Comparison of ENCODE assay signal across 13 cellular contexts in the genomic region with DNA sequence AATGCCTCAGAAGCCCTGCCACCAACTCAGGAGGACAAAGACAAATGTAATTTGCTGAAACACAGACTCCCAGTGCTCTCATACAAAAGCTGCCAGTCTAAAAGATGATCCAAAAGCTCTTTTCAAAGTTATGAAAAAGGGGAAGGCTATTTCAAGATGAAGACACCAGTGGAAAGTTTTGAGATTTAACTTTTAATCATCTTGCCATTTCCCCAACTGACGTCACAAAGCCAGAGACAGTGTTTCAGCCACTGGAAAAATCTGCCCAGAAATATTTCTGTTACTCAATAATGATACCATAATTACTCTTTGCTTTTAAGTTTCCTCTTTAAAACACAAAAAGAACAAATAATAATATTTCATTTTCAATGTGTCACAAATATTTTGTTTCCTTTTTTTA. TPM values are rescaled to one million over a fixed set of nuclear protein-coding genes. Genes with fewer than 3 reads are reported as not detected.
A peak's percentile ranks its signal among the peaks of the same experiment; 100 is the strongest.
DNase-seq lines count a peak whose midpoint lies in the region; ATAC-seq, FAIRE-seq and TF ChIP-seq lines count a peak whose summit lies in the region.
"Had no signal": no experiment of that assay in that cellular context is flagged by ENCODE, and none has a peak within 500 bp of the region (broad histone marks: within the 10 kb centered on the region; RNA-seq: fewer than 3 reads in every experiment).

No MANE protein-coding gene starts in this region.

- FAIRE-seq in urothelium cell line (lab: Jason Lieb, UNC) = no peak

- no peak overlapping the region for H3K4me3 Mint-ChIP-seq in chondrocyte (ENCODE audit: unreplicated experiment)
- H3K4me3 Mint-ChIP-seq: activated CD4-positive, alpha-beta T cell treated with anti-CD3 and anti-CD28 coated beads, Interleukin-2, amount 10 ng/mL, durations not matched to agents 24 days and 14 days; B cell had no signal

- no peaks in the 10 kb centered on the region for H3K9me3 Mint-ChIP-seq in chondrocyte (ENCODE audit: low read depth)
- H3K9me3 Mint-ChIP-seq: activated CD4-positive, alpha-beta T cell treated with anti-CD3 and anti-CD28 coated beads, Interleukin-2, amount 10 ng/mL, durations not matched to agents 24 days and 14 days had no signal

- H3K27ac Mint-ChIP-seq in chondrocyte (ENCODE audit: unreplicated experiment) = peak overlapping the region; percentile 54
- H3K27ac Mint-ChIP-seq: activated CD4-positive, alpha-beta T cell treated with anti-CD3 and anti-CD28 coated beads, Interleukin-2, amount 10 ng/mL, durations not matched to agents 24 days and 14 days; B cell had no signal

- DNase-seq in right cardiac atrium = no peak
- no peak for DNase-seq in left ventricle myocardium superior
- no peak for DNase-seq in chondrocyte (ENCODE audit: low spot score)
- DNase-seq in myocyte (ENCODE audit: low read depth) = peak; percentile 32
- DNase-seq in ACHN = no peak
- DNase-seq in HPDE6-E6E7 (ENCODE audit: extremely low spot score) = no peak
- DNase-seq in urothelium cell line (ENCODE audit: low spot score) = no peak
- no peak for DNase-seq in NCI-H2029 treated with DMSO at 0.1 percent for 48 hours (lab: John Stamatoyannopoulos, UW)
- DNase-seq: activated CD4-positive, alpha-beta T cell treated with anti-CD3 and anti-CD28 coated beads, Interleukin-2, amount 10 ng/mL, durations not matched to agents 24 days and 14 days; activated naive CD4-positive, alpha-beta T cell; NCI-H1417; NCI-H774 had no signal

- intact Hi-C loops in right cardiac atrium (cut with DNase I) = no loop called here
- intact Hi-C loops in left ventricle myocardium superior (cut with micrococcal nuclease) = no loop called here

- no peaks in the 10 kb centered on the region for H3K27me3 Mint-ChIP-seq in chondrocyte (ENCODE audit: low read depth)
- H3K27me3 Mint-ChIP-seq: activated CD4-positive, alpha-beta T cell treated with anti-CD3 and anti-CD28 coated beads, Interleukin-2, amount 10 ng/mL, durations not matched to agents 24 days and 14 days; B cell had no signal

- H3K27me3 ChIP-seq in right cardiac atrium (ENCODE audit: control insufficient read depth, insufficient read depth) = no peaks in the 10 kb centered on the region

- peak overlapping the region; percentile 70 for H3K27ac ChIP-seq in right cardiac atrium (ENCODE audit: low read length)

- no peak for ATAC-seq in right cardiac atrium
- no peak for ATAC-seq in left ventricle myocardium superior

- peaks cover 40% of the 10 kb centered on the region for H3K4me1 ChIP-seq in right cardiac atrium (ENCODE audit: control insufficient read depth, insufficient read depth, low read length)

- peaks cover 58% of the 10 kb centered on the region for H3K4me1 Mint-ChIP-seq in chondrocyte (ENCODE audit: low read depth)

- in situ Hi-C loops in ACHN (cut with HindIII; ENCODE audit: low pct_ligation_motif_present, low pct_unique_long_range_greater_than_20kb, low sequenced_read_pairs) = no loop called here

- TF ChIP-seq CTCF in chondrocyte (IDR thresholded peaks at IDR 0.05) = no peak

- no peak overlapping the region for H3K4me3 ChIP-seq in right cardiac atrium (ENCODE audit: low read length)

- WGBS in right cardiac atrium = 15% methylated on average over 1 of the region's 1 CpG

- no peaks in the 10 kb centered on the region for H3K36me3 Mint-ChIP-seq in chondrocyte (ENCODE audit: low read depth)

- no peaks in the 10 kb centered on the region for H3K9me3 ChIP-seq in right cardiac atrium (ENCODE audit: control insufficient read depth, low read length)

RNA-seq across cellular contexts. Expression of a gene that starts 20.9 kb away (rescaled TPM):
- 100 to 1,000 TPM; 275 to 462 (median 364) TPM for total RNA-seq in right cardiac atrium
- polyA plus RNA-seq in right cardiac atrium = 362 TPM
- 134 TPM for total RNA-seq in left ventricle myocardium superior
- total RNA-seq in chondrocyte = 81.3 to 101 TPM (median 89.5 TPM) in 3 replicates
- total RNA-seq in myocyte = 10.5 and 12.5 TPM in 2 replicates
- 57.1 TPM for polyA plus RNA-seq in myocyte (2012)

RNA-seq across cellular contexts. Expression of a gene that starts 30.9 kb away (rescaled TPM):
- 10 to 100 TPM; 34.1 to 53.1 (median 45.6) TPM for total RNA-seq in right cardiac atrium
- 30.1 TPM for polyA plus RNA-seq in right cardiac atrium
- total RNA-seq in left ventricle myocardium superior = 31.9 TPM
- total RNA-seq in chondrocyte = 50.8 to 52.8 TPM (median 50.8 TPM) in 3 replicates
- total RNA-seq in myocyte = 141 and 200 TPM in 2 replicates
- polyA plus RNA-seq in myocyte (2012) = 73.8 TPM

RNA-seq across cellular contexts. Expression of a gene that starts 43.9 kb away (rescaled TPM):
- total RNA-seq in right cardiac atrium (100 to 1,000 TPM; 630 to 722 (median 659) TPM), left ventricle myocardium superior (853 TPM), chondrocyte (75.3 to 83.8 TPM (median 77.2 TPM) in 3 replicates), myocyte (611 and 777 TPM in 2 replicates)
- 811 TPM for polyA plus RNA-seq in right cardiac atrium
- 432 TPM for polyA plus RNA-seq in myocyte (2012)

RNA-seq across cellular contexts. Expression of a gene that starts 47.7 kb away (rescaled TPM):
- total RNA-seq in right cardiac atrium (10 to 100 TPM; 49.0 to 62.5 (median 58.6) TPM), left ventricle myocardium superior (48.4 TPM), chondrocyte (54.9 to 67.6 TPM (median 60.3 TPM) in 3 replicates), myocyte (71.1 and 84.0 TPM in 2 replicates)
- 37.3 TPM for polyA plus RNA-seq in right cardiac atrium
- polyA plus RNA-seq in myocyte (2012) = 47.3 TPM

RNA-seq across cellular contexts. Expression of a gene that starts 55.1 kb away (rescaled TPM):
- total RNA-seq in right cardiac atrium (10 to 100 TPM in 3 of 4 donors, 1 to 10 TPM in 1; 9.4 to 15.5 (median 12.7) TPM), left ventricle myocardium superior (18.3 TPM), chondrocyte (2.5 to 9.9 TPM (median 9.4 TPM) in 3 replicates), myocyte (0.16 and 0.36 TPM in 2 replicates)
- 17.4 TPM for polyA plus RNA-seq in right cardiac atrium
- not detected for polyA plus RNA-seq in myocyte (2012)
